Comparison of ENCODE assay signal across 25 cellular contexts in genomic region chr19:39568604-39569003, GRCh38. TPM values are rescaled to one million over a fixed set of nuclear protein-coding genes. Genes with fewer than 3 reads are reported as not detected.
DNase-seq lines count a peak whose midpoint lies in the region; ATAC-seq, FAIRE-seq and TF ChIP-seq lines count a peak whose summit lies in the region.
"Had no signal": no experiment of that assay in that cellular context is flagged by ENCODE, and none has a peak within 500 bp of the region (broad histone marks: within the 10 kb centered on the region; RNA-seq: fewer than 3 reads in every experiment).

No MANE protein-coding gene starts in this region.

- H3K27ac Mint-ChIP-seq in T-cell, result no peak overlapping the region
- H3K27ac Mint-ChIP-seq: CD8-positive, alpha-beta T cell; effector memory CD8-positive, alpha-beta T cell; immature natural killer cell had no signal

- H3K27ac ChIP-seq in A549, result no peak overlapping the region
- H3K27ac ChIP-seq in smooth muscle cell (ENCODE audit: low read depth), result no peak overlapping the region
- H3K27ac ChIP-seq: heart left ventricle, lower lobe of right lung had no signal

- H3K27me3 ChIP-seq in smooth muscle cell (ENCODE audit: low read depth), result no peaks in the 10 kb centered on the region

- no peak overlapping the region for H3K4me3 ChIP-seq in A549
- no peak overlapping the region for H3K4me3 ChIP-seq in fibroblast of pulmonary artery (replicated peaks; ENCODE audit: low read depth, low read length)
- H3K4me3 ChIP-seq in smooth muscle cell, result no peak overlapping the region
- H3K4me3 ChIP-seq: heart left ventricle, lower lobe of right lung had no signal

- no peak overlapping the region for H2AFZ ChIP-seq in smooth muscle cell (ENCODE audit: low read depth)

- H3K9me3 ChIP-seq in A549 (peaks cover 9% of the 10 kb centered on the region; the same call in 1 of the 3 replicates), smooth muscle cell (replicated peaks; ENCODE audit: low read depth) (peaks cover 2% of the 10 kb centered on the region)
- H3K9me3 ChIP-seq: lower lobe of right lung had no signal

- H3K36me3 Mint-ChIP-seq in T-cell, result no peaks in the 10 kb centered on the region
- H3K36me3 Mint-ChIP-seq: CD8-positive, alpha-beta T cell; immature natural killer cell had no signal

- H3F3A ChIP-seq in smooth muscle cell (ENCODE audit: low read depth), result no peaks in the 10 kb centered on the region

- H3K4me3 Mint-ChIP-seq in T-cell, result no peak overlapping the region
- H3K4me3 Mint-ChIP-seq: CD8-positive, alpha-beta T cell; effector memory CD8-positive, alpha-beta T cell; immature natural killer cell had no signal

- TF ChIP-seq EP300 in A549 (IDR thresholded peaks at IDR 0.05), result no peak

- peak; percentile 27 to 37 for DNase-seq in A549 (ENCODE audit: low read depth in 1 of 2, low spot score in 1 of 2)
- DNase-seq in ELR (ENCODE audit: low read depth), result peak; percentile 52
- peak; percentile 7 for DNase-seq in RKO (ENCODE audit: low spot score)
- peak; percentile 7 for DNase-seq in fibroblast of pulmonary artery (ENCODE audit: low read depth)
- DNase-seq in smooth muscle cell (lab: John Stamatoyannopoulos, UW; ENCODE audit: unreplicated experiment), result no peak
- DNase-seq in T-cell, result no peak
- DNase-seq: activated CD4-positive, alpha-beta T cell treated with anti-CD3 and anti-CD28 coated beads for 4 hours; activated gamma-delta T cell treated with Interleukin-2 at 50 U/mL for 16 hours; amniotic stem cell; CD8-positive, alpha-beta T cell; effector memory CD8-positive, alpha-beta T cell; heart left ventricle; immature natural killer cell; IMR-90; lower lobe of right lung; NCI-H1694; RPMI8226; stimulated activated CD4-positive, alpha-beta T cell treated with anti-CD3 and anti-CD28 coated beads, Interleukin-12 subunit alpha, Interleukin-12 subunit beta, amount 100 ng/mL, for 4 hours; stimulated activated CD8-positive, alpha-beta memory T cell treated with anti-CD3 and anti-CD28 coated beads, Interleukin-4, amount 100 ng/mL, for 48 hours had no signal

- no peaks in the 10 kb centered on the region for H3K36me3 ChIP-seq in smooth muscle cell (ENCODE audit: low read depth)
- H3K36me3 ChIP-seq: heart left ventricle, lower lobe of right lung had no signal

- H3K4me1 ChIP-seq in A549, result peaks cover 7% of the 10 kb centered on the region; the same call in 2 of the 3 replicates
- no peaks in the 10 kb centered on the region for H3K4me1 ChIP-seq in smooth muscle cell (ENCODE audit: low read depth)
- H3K4me1 ChIP-seq: heart left ventricle, lower lobe of right lung had no signal

- ATAC-seq in A549, result peak in 1 of 2 experiments; percentile 43; a peak in 2 of 6 replicates
- ATAC-seq in HG02678 (IDR thresholded peaks at IDR 0.05; ENCODE audit: unreplicated experiment), result no peak
- no peak for ATAC-seq in HG03039 (IDR thresholded peaks at IDR 0.05; ENCODE audit: unreplicated experiment)
- ATAC-seq in T-cell (replicated peaks in 1 of 4), result no peak
- ATAC-seq: CD8-positive, alpha-beta T cell; effector memory CD8-positive, alpha-beta T cell; HCT116; heart left ventricle had no signal

- no peak for TF ChIP-seq POLR2A in A549 (IDR thresholded peaks at IDR 0.05; ENCODE audit: low read length)

- 6% methylated on average over 3 of the region's 3 CpGs for WGBS in A549 (ENCODE audit: missing lambda C conversion rate)
- WGBS in smooth muscle cell (ENCODE audit: low lambda C conversion rate), result 39% methylated on average over 3 of the region's 3 CpGs

- POLR2A ChIA-PET in A549 (lab: Yijun Ruan, JAX) (no interaction called here), T-cell (lab: Charles Lee) (no interaction called here)

- H3K9ac ChIP-seq in smooth muscle cell (ENCODE audit: low read depth), result no peak overlapping the region

- no peaks in the 10 kb centered on the region for H3K4me1 Mint-ChIP-seq in T-cell
- H3K4me1 Mint-ChIP-seq: immature natural killer cell had no signal

- TF ChIP-seq CTCF in A549 (IDR thresholded peaks at IDR 0.05) (no peak), fibroblast of pulmonary artery (IDR thresholded peaks at IDR 0.05; ENCODE audit: low read length, missing control alignments) (no peak), smooth muscle cell (IDR thresholded peaks at IDR 0.05; ENCODE audit: borderline replicate concordance, insufficient read depth, poor library complexity, severe bottlenecking) (no peak)

- H3K79me2 ChIP-seq in smooth muscle cell (ENCODE audit: low read depth), result no peaks in the 10 kb centered on the region

- H3K27me3 Mint-ChIP-seq in T-cell, result peaks cover 20 to 28% of the 10 kb centered on the region in 2 donors

- peaks cover 5 to 9% (median 5%) of the 10 kb centered on the region in 3 donors for H3K9me3 Mint-ChIP-seq in T-cell

- CTCF ChIA-PET in A549 (lab: Yijun Ruan, JAX) (interaction anchor here (0.9 to 2.7 kb wide), 3 partner anchors 17 to 104 kb away, joined by 3 to 14 read pairs (median 4); no protein-coding TSS in a partner anchor), T-cell (lab: Charles Lee) (no interaction called here)

- H3K4me2 ChIP-seq in A549, result peak overlapping the region; percentile 43
- no peak overlapping the region for H3K4me2 ChIP-seq in smooth muscle cell

- peak; percentile 99 for FAIRE-seq in A549 (lab: Jason Lieb, UNC)

- TF ChIP-seq RAD21 in A549 (conservative IDR thresholded peaks at IDR 0.05 in 1 of 2, IDR thresholded peaks at IDR 0.05 in 1 of 2), result no peak

- no peaks in the 10 kb centered on the region for H4K20me1 ChIP-seq in smooth muscle cell (ENCODE audit: low read depth)

TF ChIP-seq in A549, 52 proteins besides CTCF, POLR2A, EP300 and RAD21:
- TF ChIP-seq EHMT2 (IDR thresholded peaks at IDR 0.05; ENCODE audit: low read depth), result no peak
- TF ChIP-seq FOSL2 (IDR thresholded peaks at IDR 0.05), result no peak
- peak; percentile 60 for TF ChIP-seq FOSL2 (CRISPR knock-in tag; IDR thresholded peaks at IDR 0.05)
TF ChIP-seq in A549: peak in this region for 1.

RNA-seq across cellular contexts. Expression of gene EID2, which starts 28.6 kb away (rescaled TPM):
- polyA plus RNA-seq in A549 (2011; rRNA removed), result 23.2 and 26.1 TPM in 2 replicates
- 23.9 and 34.5 TPM in 2 replicates for polyA plus RNA-seq in A549 (2012; cell fraction: cytosol; rRNA removed)
- polyA plus RNA-seq in A549 (2012; cell fraction: nucleus; rRNA removed), result 20.3 and 22.4 TPM in 2 replicates
- polyA plus RNA-seq in A549 (2017; fragmentation: RNase III; extraction: RNeasy Plus Mini Kit Qiagen cat#74134 plus additional on column Dnase treatment), result 49.2 to 53.0 TPM (median 52.9 TPM) in 3 replicates
- polyA minus RNA-seq in A549 (2011; rRNA and poly(A)+ RNA removed), result 5.7 TPM in 2 replicates
- total RNA-seq in smooth muscle cell, result 11.9 and 15.9 TPM in 2 replicates
- 22.5 and 24.2 TPM in 2 replicates for polyA plus RNA-seq in smooth muscle cell
- 10 to 100 TPM; 14.4 to 21.9 (median 19.8) TPM for total RNA-seq in T-cell

RNA-seq across cellular contexts. Expression of gene LGALS13, which starts 33.7 kb away (rescaled TPM):
- polyA plus RNA-seq in A549 (2011; rRNA removed), result not detected in 2 replicates
- not detected in 2 replicates for polyA plus RNA-seq in A549 (2012; cell fraction: cytosol; rRNA removed)
- not detected in 2 replicates for polyA plus RNA-seq in A549 (2012; cell fraction: nucleus; rRNA removed)
- polyA plus RNA-seq in A549 (2017; fragmentation: RNase III; extraction: RNeasy Plus Mini Kit Qiagen cat#74134 plus additional on column Dnase treatment), result not detected in 3 replicates
- not detected in 2 replicates for polyA minus RNA-seq in A549 (2011; rRNA and poly(A)+ RNA removed)
- total RNA-seq in smooth muscle cell, result not detected in 2 replicates
- polyA plus RNA-seq in smooth muscle cell, result not detected in 2 replicates
- total RNA-seq in T-cell, result not detected
- total RNA-seq: CD8-positive, alpha-beta T cell; cerebellum; fibroblast of lung; heart left ventricle; IMR-90; lower lobe of right lung had no signal
- polyA plus RNA-seq: AG04450, fibroblast of lung, heart left ventricle, immature natural killer cell, IMR-90 had no signal

RNA-seq across cellular contexts. Expression of gene EID2B, which starts 36.0 kb away (rescaled TPM):
- 9.4 and 10.9 TPM in 2 replicates for polyA plus RNA-seq in A549 (2011; rRNA removed)
- 10.0 and 18.0 TPM in 2 replicates for polyA plus RNA-seq in A549 (2012; cell fraction: cytosol; rRNA removed)
- polyA plus RNA-seq in A549 (2012; cell fraction: nucleus; rRNA removed), result 6.0 and 7.8 TPM in 2 replicates
- polyA plus RNA-seq in A549 (2017; fragmentation: RNase III; extraction: RNeasy Plus Mini Kit Qiagen cat#74134 plus additional on column Dnase treatment), result 9.2 to 10.1 TPM (median 9.3 TPM) in 3 replicates
- polyA minus RNA-seq in A549 (2011; rRNA and poly(A)+ RNA removed), result 2.3 and 3.1 TPM in 2 replicates
- total RNA-seq in smooth muscle cell, result 1.9 and 2.7 TPM in 2 replicates
- polyA plus RNA-seq in smooth muscle cell, result 1.1 and 1.9 TPM in 2 replicates
- 1 to 10 TPM; 4.1 to 6.3 (median 5.8) TPM for total RNA-seq in T-cell

RNA-seq across cellular contexts. Expression of gene SELENOV, which starts 53.7 kb away (rescaled TPM):
- polyA plus RNA-seq in A549 (2011; rRNA removed) (not detected in 2 replicates), A549 (2017; fragmentation: RNase III; extraction: RNeasy Plus Mini Kit Qiagen cat#74134 plus additional on column Dnase treatment) (not detected in 3 replicates), smooth muscle cell (not detected in 2 replicates)
- not detected in 2 replicates for polyA plus RNA-seq in A549 (2012; cell fraction: cytosol; rRNA removed)
- polyA plus RNA-seq in A549 (2012; cell fraction: nucleus; rRNA removed), result 0.06 and 0.10 TPM in 2 replicates
- not detected in 2 replicates for polyA minus RNA-seq in A549 (2011; rRNA and poly(A)+ RNA removed)
- total RNA-seq in smooth muscle cell (not detected in 2 replicates), T-cell (not detected)
- total RNA-seq: CD8-positive, alpha-beta T cell; cerebellum; fibroblast of lung; heart left ventricle; IMR-90; lower lobe of right lung had no signal
- polyA plus RNA-seq: AG04450, fibroblast of lung, heart left ventricle, immature natural killer cell, IMR-90 had no signal

Comparison
In these comparisons a context has a peak if more than half of its experiments do, and no peak if none do; other contexts are left out.
1. DNase-seq: peak in A549 (2 of 2), ELR (single experiment), RKO (single experiment) and fibroblast of pulmonary artery (single experiment); none in smooth muscle cell (single experiment) and T-cell (0 of 34).